In the genomic region with DNA sequence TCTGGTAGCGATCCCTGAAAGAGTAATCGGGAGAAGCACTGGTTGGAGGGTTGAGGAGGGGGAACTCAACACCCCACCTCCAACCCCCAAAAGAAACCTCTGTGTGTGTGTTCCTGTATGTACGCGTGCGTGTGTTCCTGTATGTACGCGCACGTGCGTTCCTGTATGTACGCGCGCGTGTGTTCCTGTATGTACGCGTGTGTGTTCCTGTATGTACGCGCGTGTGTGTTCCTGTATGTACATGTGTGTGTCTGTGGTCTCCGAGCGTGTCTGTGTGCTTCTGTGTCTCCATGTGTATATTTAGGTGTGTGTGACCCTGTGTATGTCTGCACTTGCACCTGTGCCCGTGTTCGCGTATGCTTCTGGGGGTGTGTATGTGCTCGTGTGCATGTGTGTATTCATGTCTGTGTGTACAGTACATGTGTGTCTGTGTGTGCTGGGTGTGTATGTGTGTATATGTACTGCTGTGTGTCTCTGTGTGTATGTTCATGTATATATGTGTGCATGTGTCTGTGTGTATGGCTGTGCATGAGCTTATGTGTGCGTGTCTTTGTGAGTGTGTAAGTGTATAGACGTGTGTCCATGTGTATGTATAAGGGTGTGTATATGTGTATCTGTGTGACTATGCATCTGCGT, we compare ENCODE assay signal across 7 cellular contexts. TPM values are rescaled to one million over a fixed set of nuclear protein-coding genes. Genes with fewer than 3 reads are reported as not detected.
DNase-seq lines count a peak whose midpoint lies in the region; ATAC-seq, FAIRE-seq and TF ChIP-seq lines count a peak whose summit lies in the region.

No MANE protein-coding gene starts in this region.

- H3K4me2 ChIP-seq in HCT116 (ENCODE audit: low read length) = peak overlapping the region; percentile 62

- intact Hi-C loops in HCT116 (cut with micrococcal nuclease) (no loop called here), kidney (cut with DNase I) (no loop called here)

- no peak overlapping the region for H2AFZ ChIP-seq in HCT116 (ENCODE audit: low read depth, low read length, poor library complexity, severe bottlenecking)

- no peak for TF ChIP-seq POLR2A in HCT116 (IDR thresholded peaks at IDR 0.05; ENCODE audit: borderline replicate concordance, extremely low read depth, insufficient read depth, insufficient read length)

- H3K36me3 ChIP-seq in HCT116 (ENCODE audit: control insufficient read depth in 1 of 2, insufficient read depth in 2 of 2, low read length in 2 of 2) = no peaks in the 10 kb centered on the region
- no peaks in the 10 kb centered on the region for H3K36me3 ChIP-seq in kidney (ENCODE audit: control insufficient read depth in 1 of 2, insufficient read depth in 2 of 2, low read length in 2 of 2)

- no peaks in the 10 kb centered on the region for H3K27me3 Mint-ChIP-seq in activated T-helper 17 cell treated with anti-CD3 and anti-CD28 coated beads, Interleukin-2, amount 50 U/mL, for 72 hours
- no peaks in the 10 kb centered on the region for H3K27me3 Mint-ChIP-seq in stimulated activated memory B cell treated with anti-CD40 and anti-IgM and Interleukin-4, amounts not matched to agents 10 μg/mL and 1 μg/mL and 100 μg/mL, for 72 hours

- CTCF ChIA-PET in HCT116 (lab: Charles Lee) = no interaction called here

- peak overlapping the region; percentile 78 for H3K4me3 Mint-ChIP-seq in activated T-helper 17 cell treated with anti-CD3 and anti-CD28 coated beads, Interleukin-2, amount 50 U/mL, for 72 hours
- H3K4me3 Mint-ChIP-seq in stimulated activated memory B cell treated with anti-CD40 and anti-IgM and Interleukin-4, amounts not matched to agents 10 μg/mL and 1 μg/mL and 100 μg/mL, for 72 hours = peak overlapping the region; percentile 58

- H3K9ac ChIP-seq in HCT116 (ENCODE audit: low read length) (no peak overlapping the region), kidney (ENCODE audit: low read length in 2 of 2) (peak overlapping the region in 1 of 2 donors; percentile 92)

- H3K9me3 ChIP-seq in HCT116 (ENCODE audit: control insufficient read depth in 1 of 2, insufficient read depth in 1 of 2, low read depth in 1 of 2, low read length in 2 of 2) (no peaks in the 10 kb centered on the region), kidney (ENCODE audit: control insufficient read depth in 1 of 2, low read length in 2 of 2) (no peaks in the 10 kb centered on the region)

- H3K9me2 ChIP-seq in HCT116 (ENCODE audit: insufficient read depth) = no peaks in the 10 kb centered on the region

- no peak for FAIRE-seq in kidney (lab: Jason Lieb, UNC)

- peaks cover 14 to 42% of the 10 kb centered on the region in 2 experiments for H3K4me1 ChIP-seq in HCT116 (ENCODE audit: control insufficient read depth in 1 of 2, insufficient read depth in 2 of 2, low read length in 2 of 2)
- H3K4me1 ChIP-seq in kidney (ENCODE audit: control insufficient read depth in 1 of 2, insufficient read depth in 1 of 2, low read depth in 1 of 2, low read length in 2 of 2) = peaks cover 0 to 12% of the 10 kb centered on the region in 2 donors

- no peaks in the 10 kb centered on the region for H3K27me3 ChIP-seq in HCT116 (ENCODE audit: insufficient read depth, low read length)

- no peaks in the 10 kb centered on the region for H4K20me1 ChIP-seq in HCT116 (ENCODE audit: insufficient read depth)

- no peaks in the 10 kb centered on the region for H3K36me3 Mint-ChIP-seq in activated T-helper 17 cell treated with anti-CD3 and anti-CD28 coated beads, Interleukin-2, amount 50 U/mL, for 72 hours (ENCODE audit: low read depth)
- H3K36me3 Mint-ChIP-seq in stimulated activated memory B cell treated with anti-CD40 and anti-IgM and Interleukin-4, amounts not matched to agents 10 μg/mL and 1 μg/mL and 100 μg/mL, for 72 hours = no peaks in the 10 kb centered on the region

- H3K4me1 Mint-ChIP-seq in activated T-helper 17 cell treated with anti-CD3 and anti-CD28 coated beads, Interleukin-2, amount 50 U/mL, for 72 hours = peaks cover 37% of the 10 kb centered on the region
- H3K4me1 Mint-ChIP-seq in stimulated activated memory B cell treated with anti-CD40 and anti-IgM and Interleukin-4, amounts not matched to agents 10 μg/mL and 1 μg/mL and 100 μg/mL, for 72 hours = peaks cover 36% of the 10 kb centered on the region

- ATAC-seq in HCT116 = no peak
- ATAC-seq in activated T-helper 17 cell treated with anti-CD3 and anti-CD28 coated beads, Interleukin-2, amount 50 U/mL, for 72 hours (replicated peaks) = no peak
- no peak for ATAC-seq in stimulated activated memory B cell treated with anti-CD40 and anti-IgM and Interleukin-4, amounts not matched to agents 10 μg/mL and 1 μg/mL and 100 μg/mL, for 72 hours

- no peaks in the 10 kb centered on the region for H3K79me2 ChIP-seq in HCT116 (ENCODE audit: insufficient read depth, low read length)

- BruUV-seq in HCT116 (replicated peaks; lab: Mats Ljungman, UMichigan) = no TSS peak

- POLR2A ChIA-PET in HCT116 (lab: Charles Lee) = no interaction called here

- no peaks in the 10 kb centered on the region for H3K9me3 Mint-ChIP-seq in activated T-helper 17 cell treated with anti-CD3 and anti-CD28 coated beads, Interleukin-2, amount 50 U/mL, for 72 hours
- peaks cover 5% of the 10 kb centered on the region for H3K9me3 Mint-ChIP-seq in stimulated activated memory B cell treated with anti-CD40 and anti-IgM and Interleukin-4, amounts not matched to agents 10 μg/mL and 1 μg/mL and 100 μg/mL, for 72 hours

- H3K4me3 ChIP-seq in HCT116 (replicated peaks in 1 of 2; ENCODE audit: low read depth in 1 of 2, low read length in 2 of 2) = no peak overlapping the region
- H3K4me3 ChIP-seq in kidney (ENCODE audit: low read length in 2 of 2) = peak overlapping the region; percentile 62 to 88

- no peak for TF ChIP-seq CTCF in HCT116 (IDR thresholded peaks at IDR 0.05 in 2 of 3, conservative IDR thresholded peaks at IDR 0.05 in 1 of 3; ENCODE audit: borderline replicate concordance in 1 of 3, insufficient read depth in 1 of 3, low read depth in 2 of 3, low read length in 2 of 3)
- TF ChIP-seq CTCF in kidney (IDR thresholded peaks at IDR 0.05; ENCODE audit: borderline replicate concordance, extremely low read depth, insufficient read depth) = no peak

- no peak overlapping the region for H3K27ac ChIP-seq in HCT116 (ENCODE audit: low read depth, low read length)
- peak overlapping the region in 1 of 2 donors; percentile 81 for H3K27ac ChIP-seq in kidney (ENCODE audit: low read depth in 2 of 2, low read length in 2 of 2)

- H3K27ac Mint-ChIP-seq in activated T-helper 17 cell treated with anti-CD3 and anti-CD28 coated beads, Interleukin-2, amount 50 U/mL, for 72 hours = peak overlapping the region; percentile 91
- H3K27ac Mint-ChIP-seq in stimulated activated memory B cell treated with anti-CD40 and anti-IgM and Interleukin-4, amounts not matched to agents 10 μg/mL and 1 μg/mL and 100 μg/mL, for 72 hours = peak overlapping the region; percentile 78

- DNase-seq in HCT116 (ENCODE audit: low read depth, low spot score) = no peak
- no peak for DNase-seq in kidney
- DNase-seq in hepatic stellate cell (ENCODE audit: low spot score) = no peak
- no peak for DNase-seq in GDM1 (lab: John Stamatoyannopoulos, UW)
- DNase-seq in anterior cingulate cortex (lab: John Stamatoyannopoulos, UW) = no peak

- TF ChIP-seq RAD21 in HCT116 (IDR thresholded peaks at IDR 0.05; ENCODE audit: low read depth) = no peak

- RAD21 ChIA-PET in HCT116 (lab: Charles Lee; ENCODE audit: low non-redundant PET in 1 of 2, low total read pairs in 2 of 2, uncharacterized antibody in 2 of 2, unreplicated experiment in 2 of 2) = no interaction called here

TF ChIP-seq in HCT116, 20 proteins besides CTCF, POLR2A, EP300 and RAD21:
- TF ChIP-seq SP1 (IDR thresholded peaks at IDR 0.05; ENCODE audit: low read depth) = no peak
- no peak for TF ChIP-seq EGR1 (IDR thresholded peaks at IDR 0.05; ENCODE audit: low read depth)
- TF ChIP-seq, protein P1, sequence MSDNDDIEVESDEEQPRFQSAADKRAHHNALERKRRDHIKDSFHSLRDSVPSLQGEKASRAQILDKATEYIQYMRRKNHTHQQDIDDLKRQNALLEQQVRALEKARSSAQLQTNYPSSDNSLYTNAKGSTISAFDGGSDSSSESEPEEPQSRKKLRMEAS (IDR thresholded peaks at IDR 0.05) = no peak
- no peak for TF ChIP-seq SRF (IDR thresholded peaks at IDR 0.05; ENCODE audit: low read depth)
- TF ChIP-seq SIN3A (IDR thresholded peaks at IDR 0.05; ENCODE audit: low read depth) = no peak
- no peak for TF ChIP-seq EZH2phosphoT487 (IDR thresholded peaks at IDR 0.05; ENCODE audit: borderline replicate concordance)
- TF ChIP-seq, protein P2, sequence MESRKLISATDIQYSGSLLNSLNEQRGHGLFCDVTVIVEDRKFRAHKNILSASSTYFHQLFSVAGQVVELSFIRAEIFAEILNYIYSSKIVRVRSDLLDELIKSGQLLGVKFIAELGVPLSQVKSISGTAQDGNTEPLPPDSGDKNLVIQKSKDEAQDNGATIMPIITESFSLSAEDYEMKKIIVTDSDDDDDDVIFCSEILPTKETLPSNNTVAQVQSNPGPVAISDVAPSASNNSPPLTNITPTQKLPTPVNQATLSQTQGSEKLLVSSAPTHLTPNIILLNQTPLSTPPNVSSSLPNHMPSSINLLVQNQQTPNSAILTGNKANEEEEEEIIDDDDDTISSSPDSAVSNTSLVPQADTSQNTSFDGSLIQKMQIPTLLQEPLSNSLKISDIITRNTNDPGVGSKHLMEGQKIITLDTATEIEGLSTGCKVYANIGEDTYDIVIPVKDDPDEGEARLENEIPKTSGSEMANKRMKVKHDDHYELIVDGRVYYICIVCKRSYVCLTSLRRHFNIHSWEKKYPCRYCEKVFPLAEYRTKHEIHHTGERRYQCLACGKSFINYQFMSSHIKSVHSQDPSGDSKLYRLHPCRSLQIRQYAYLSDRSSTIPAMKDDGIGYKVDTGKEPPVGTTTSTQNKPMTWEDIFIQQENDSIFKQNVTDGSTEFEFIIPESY (IDR thresholded peaks at IDR 0.05; ENCODE audit: extremely low read depth, insufficient replicate concordance, low read length) = no peak
- TF ChIP-seq ZNF274 (IDR thresholded peaks at IDR 0.05; ENCODE audit: low read depth, low read length) = no peak
- no peak for TF ChIP-seq CBX3 (IDR thresholded peaks at IDR 0.05; ENCODE audit: low read depth)
- no peak for TF ChIP-seq ELF1 (IDR thresholded peaks at IDR 0.05; ENCODE audit: borderline replicate concordance, low read depth)

RNA-seq across cellular contexts. Expression of a gene that starts 42.9 kb away (rescaled TPM):
- 82.2 TPM for total RNA-seq in HCT116 (2021; ENCODE audit: unreplicated experiment)
- 119 and 155 TPM in 2 replicates for polyA plus RNA-seq in HCT116 (2012)
- 100 to 1,000 TPM; 163 to 201 TPM for total RNA-seq in activated T-helper 17 cell treated with anti-CD3 and anti-CD28 coated beads, Interleukin-2, amount 50 U/mL, for 72 hours
- total RNA-seq in kidney = 230 TPM
- polyA plus RNA-seq in kidney (ENCODE audit: insufficient read depth, low read depth, low replicate concordance) = 27.8 TPM

Comparison
In these comparisons a context has a peak if more than half of its experiments do, and no peak if none do; other contexts are left out.
1. H3K4me3 ChIP-seq: peak in kidney (2 of 2); none in HCT116 (0 of 2).